8 cellular contexts compared by ENCODE assay signal in genomic region chr1:21217812-21218596, GRCh38. TPM values are rescaled to one million over a fixed set of nuclear protein-coding genes. Genes with fewer than 3 reads are reported as not detected.
DNase-seq lines count a peak whose midpoint lies in the region; ATAC-seq and TF ChIP-seq lines count a peak whose summit lies in the region.

No MANE protein-coding gene starts in this region.

- TF ChIP-seq CTCF in AG09309 (IDR thresholded peaks at IDR 0.05; ENCODE audit: control insufficient read depth, insufficient read depth, low read depth, low read length, missing control alignments) (peak; percentile 46), neural crest cell (conservative IDR thresholded peaks at IDR 0.05) (peak; percentile 46)

- H3K27me3 ChIP-seq in H7 (ENCODE audit: control insufficient read depth, insufficient read depth, low read length), result no peaks in the 10 kb centered on the region

- H3K4me1 Mint-ChIP-seq in neural crest cell, result no peaks in the 10 kb centered on the region

- no peak for ATAC-seq in GM21367 (IDR thresholded peaks at IDR 0.05; ENCODE audit: unreplicated experiment)

- peaks cover 2% of the 10 kb centered on the region for H3K36me3 Mint-ChIP-seq in neural crest cell (ENCODE audit: low read depth)

- H3K9me3 Mint-ChIP-seq in neural crest cell, result no peaks in the 10 kb centered on the region

- H3K27me3 Mint-ChIP-seq in neural crest cell (ENCODE audit: low read depth), result no peaks in the 10 kb centered on the region

- H3K27ac Mint-ChIP-seq in neural crest cell (ENCODE audit: unreplicated experiment), result no peak overlapping the region

- no peaks in the 10 kb centered on the region for H3K36me3 ChIP-seq in H7 (replicated peaks; ENCODE audit: control insufficient read depth, insufficient read depth, low read length)

- DNase-seq in AG09309 (ENCODE audit: low read depth), result no peak
- peak; percentile 94 for DNase-seq in H7
- DNase-seq in UCSD-AML1 (lab: John Stamatoyannopoulos, UW; ENCODE audit: unreplicated experiment), result peak; percentile 41
- peak; percentile 15 for DNase-seq in effector CD4-positive, alpha-beta T cell
- DNase-seq in neural crest cell (ENCODE audit: low read depth, low spot score), result peak; percentile 62
- DNase-seq in NCI-H2171 treated with DMSO at 0.1 percent for 48 hours (lab: John Stamatoyannopoulos, UW), result no peak
- no peak for DNase-seq in NCI-H2107 (lab: John Stamatoyannopoulos, UW)

- H3K4me3 ChIP-seq in AG09309 (ENCODE audit: control insufficient read depth, low read depth, low read length) (no peak overlapping the region), H7 (ENCODE audit: insufficient read depth, low read depth, low read length) (no peak overlapping the region)

- H3K4me3 Mint-ChIP-seq in neural crest cell, result no peak overlapping the region

RNA-seq across cellular contexts. Expression of gene EIF4G3, which starts 41.3 kb away (rescaled TPM):
- 56.7 and 80.5 TPM in 2 replicates for total RNA-seq in H7 (2014; rRNA removed; shearing (Covaris generic))
- total RNA-seq in neural crest cell, result 97.5 and 99.9 TPM in 2 replicates

Comparison
In these comparisons a context has a peak if more than half of its experiments do, and no peak if none do; other contexts are left out.
1. DNase-seq: peak in H7 (single experiment), UCSD-AML1 (single experiment), effector CD4-positive, alpha-beta T cell (single experiment) and neural crest cell (single experiment); none in AG09309 (single experiment), NCI-H2171 treated with DMSO at 0.1 percent for 48 hours (single experiment) and NCI-H2107 (single experiment).